16 cellular contexts compared by ENCODE assay signal in the genomic region with DNA sequence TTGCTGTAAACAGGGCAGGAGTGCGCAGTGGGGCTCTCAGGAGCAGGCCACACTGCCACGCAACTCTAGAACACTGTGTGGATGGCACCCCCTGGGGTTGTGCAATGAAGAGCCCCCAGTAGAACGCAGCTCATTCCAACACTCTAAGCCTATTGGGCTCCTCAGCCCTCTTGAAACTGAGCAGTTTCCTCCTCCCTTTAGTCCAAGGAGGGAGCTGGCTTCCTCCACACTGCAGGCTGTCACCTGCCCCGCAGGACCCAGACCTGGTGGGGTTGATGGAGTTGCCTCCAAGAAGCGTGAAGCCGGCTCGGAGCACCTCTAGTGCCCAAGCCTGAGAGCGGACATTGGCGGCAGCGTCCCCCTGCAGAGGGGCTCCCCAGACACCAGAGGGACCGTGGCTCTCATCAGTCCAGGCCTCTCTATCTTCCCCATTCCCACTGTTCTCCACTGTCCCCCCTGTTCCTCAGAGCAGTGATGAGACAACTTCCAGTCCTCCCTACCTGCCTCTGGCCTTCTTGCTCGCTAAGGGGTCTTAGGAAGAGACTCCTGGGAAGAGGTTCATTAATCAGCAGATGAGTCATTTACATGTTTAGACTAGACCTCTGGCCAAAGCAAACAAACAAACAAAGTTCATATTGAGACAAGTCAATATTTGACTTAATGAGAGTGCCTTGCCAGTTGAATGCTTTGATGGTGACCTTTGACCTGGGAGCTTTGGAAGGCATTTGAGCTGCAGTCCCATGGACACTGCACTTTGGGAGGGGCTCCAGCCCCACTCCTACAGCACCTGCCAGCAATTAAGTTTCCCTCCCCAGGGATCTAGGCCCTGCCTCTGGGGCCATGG.
DNase-seq lines count a peak whose midpoint lies in the region; ATAC-seq, FAIRE-seq and TF ChIP-seq lines count a peak whose summit lies in the region.
"Had no signal": no experiment of that assay in that cellular context is flagged by ENCODE, and none has a peak within 500 bp of the region (broad histone marks: within the 10 kb centered on the region; RNA-seq: fewer than 3 reads in every experiment).

No MANE protein-coding gene starts in this region.

- no peaks in the 10 kb centered on the region; the same call in 1 of the 2 replicates for H3K79me1 ChIP-seq in H1 (ENCODE audit: low read depth, low read length)
- H3K79me1 ChIP-seq in trophoblast cell (ENCODE audit: low read length): peaks cover 14% of the 10 kb centered on the region

- no peak for TF ChIP-seq POLR2A in H1 (IDR thresholded peaks at IDR 0.05; ENCODE audit: control extremely low read depth in 1 of 2, low read depth in 2 of 2, low read length in 2 of 2)

- 0 out of 8 replicates have a peak overlapping the region, but pooled peaks of 1 of the 4 experiments have one; percentile 30 for H3K4me3 ChIP-seq in H1 (ENCODE audit: extremely low read depth in 1 of 4, insufficient read depth in 2 of 4, low read depth in 3 of 4, low read length in 4 of 4)
- no peak overlapping the region for H3K4me3 ChIP-seq in trophoblast cell (ENCODE audit: low read depth, low read length)
- H3K4me3 ChIP-seq: ovary had no signal

- H4K12ac ChIP-seq in trophoblast cell (ENCODE audit: low read depth, low read length): no peak overlapping the region

- CTCF ChIA-PET in H1 (lab: Charles Lee; ENCODE audit: partially characterized antibody): interaction anchor here (0.7 to 2.0 kb wide), 20 partner anchors 8 to 219 kb away, joined by 3 to 6 read pairs (median 3); no protein-coding TSS in a partner anchor
- CTCF ChIA-PET in activated CD8-positive, alpha-beta T cell treated with anti-CD3 and anti-CD28 coated beads, Interleukin-2, amount 10 ng/mL, durations not matched to agents 7 days and 5 days (lab: Charles Lee): no interaction called here

- H3K23ac ChIP-seq in H1 (ENCODE audit: insufficient read length) (no peak overlapping the region), trophoblast cell (ENCODE audit: low read length) (no peak overlapping the region)

- H2BK12ac ChIP-seq in H1 (ENCODE audit: low read depth, low read length) (peak overlapping the region; percentile 96; the same call in 1 of the 2 replicates), trophoblast cell (ENCODE audit: low read length) (peak overlapping the region; percentile 88)

- H4K91ac ChIP-seq in H1 (replicated peaks; ENCODE audit: insufficient read length, low read length) (peak overlapping the region; percentile 44), trophoblast cell (ENCODE audit: low read depth, low read length) (peak overlapping the region; percentile 83)

- no peak for FAIRE-seq in H1 (lab: Jason Lieb, UNC)
- FAIRE-seq: frontal cortex, H54 had no signal

- H3K79me2 ChIP-seq in H1 (ENCODE audit: control insufficient read depth in 1 of 2, insufficient read depth in 2 of 2, low read length in 2 of 2): no peaks in the 10 kb centered on the region
- H3K79me2 ChIP-seq in trophoblast cell (ENCODE audit: control insufficient read depth, insufficient read depth, low read length, poor library complexity): peaks cover 2% of the 10 kb centered on the region

- peak overlapping the region; percentile 100 for H2BK15ac ChIP-seq in H1 (ENCODE audit: low read length)

- no peak for ATAC-seq in activated CD8-positive, alpha-beta T cell treated with anti-CD3 and anti-CD28 coated beads, Interleukin-2, amount 10 ng/mL, durations not matched to agents 7 days and 5 days
- no peak for ATAC-seq in HG02970 (IDR thresholded peaks at IDR 0.05; ENCODE audit: low FRiP score, unreplicated experiment)
- ATAC-seq: stimulated activated naive B cell treated with anti-CD40 and anti-IgM and Interleukin-4, amounts not matched to agents 10 μg/mL and 1 μg/mL and 100 μg/mL, for 72 hours had no signal

- H3K4ac ChIP-seq in H1 (replicated peaks; ENCODE audit: insufficient read length, low read depth, low read length) (peak overlapping the region; percentile 22), trophoblast cell (ENCODE audit: low read depth, low read length) (peak overlapping the region; percentile 13)

- H2AFZ ChIP-seq in H1 (ENCODE audit: low read length) (peak overlapping the region; percentile 95), trophoblast cell (ENCODE audit: insufficient read depth, low read length, poor library complexity) (no peak overlapping the region)

- 74% methylated on average over 12 of the region's 12 CpGs; no CpG with 5 or more reads in 1 of the 2 experiments for WGBS in H1 (ENCODE audit: extremely low coverage in 1 of 2, insufficient coverage in 1 of 2, insufficient read length in 1 of 2, insufficient replicate concordance in 2 of 2, low coverage in 1 of 2, low lambda C conversion rate in 2 of 2, missing lambda C conversion rate in 1 of 2), 2 experiments
- WGBS in trophoblast cell (ENCODE audit: extremely low coverage, insufficient coverage, insufficient read length): no CpG with 5 or more reads among the region's 12 CpGs

- H3K4me1 ChIP-seq in H1 (replicated peaks in 1 of 4; ENCODE audit: control insufficient read depth in 3 of 4, insufficient read depth in 4 of 4, low read length in 3 of 4): peaks cover 5 to 25% (median 14%) of the 10 kb centered on the region in 4 experiments
- H3K4me1 ChIP-seq in trophoblast cell (ENCODE audit: control insufficient read depth in 1 of 2, insufficient read depth in 2 of 2, low read length in 2 of 2): peaks cover 25 to 27% of the 10 kb centered on the region in 2 experiments

- H4K5ac ChIP-seq in H1 (ENCODE audit: insufficient read length, low read depth, low read length): peak overlapping the region; percentile 22

- H3K9me3 ChIP-seq in H1 (ENCODE audit: insufficient read depth in 2 of 2, low read depth in 1 of 2, low read length in 1 of 2): no peaks in the 10 kb centered on the region; a peak in 1 of 4 replicates
- H3K9me3 ChIP-seq in trophoblast cell (ENCODE audit: insufficient read depth, low read depth, low read length): no peaks in the 10 kb centered on the region
- H3K9me3 ChIP-seq: ovary had no signal

- no peak overlapping the region for H3K56ac ChIP-seq in H1 (replicated peaks; ENCODE audit: insufficient read length, low read depth, low read length)

- DNase-seq in DMS79 (lab: John Stamatoyannopoulos, UW) (peak; percentile 91), NCI-H2029 (lab: John Stamatoyannopoulos, UW) (peak; percentile 58), H1 (ENCODE audit: low read depth in 1 of 2, low spot score in 2 of 2) (no peak), trophoblast cell (no peak), GOT3 (lab: John Stamatoyannopoulos, UW) (no peak), activated gamma-delta T cell treated with Interleukin-2 at 50 U/mL for 16 hours (no peak)
- DNase-seq in activated CD8-positive, alpha-beta T cell treated with anti-CD3 and anti-CD28 coated beads, Interleukin-2, amount 10 ng/mL, durations not matched to agents 7 days and 5 days: no peak
- DNase-seq: activated T-cell treated with anti-CD3 and anti-CD28 coated beads for 4 hours; CD4-positive, alpha-beta memory T cell; Kasumi-1; SIG-M5; stimulated activated naive B cell treated with anti-CD40 and anti-IgM and Interleukin-4, amounts not matched to agents 10 μg/mL and 1 μg/mL and 100 μg/mL, for 72 hours had no signal

- H3K4me3 Mint-ChIP-seq in activated CD8-positive, alpha-beta T cell treated with anti-CD3 and anti-CD28 coated beads, Interleukin-2, amount 10 ng/mL, durations not matched to agents 7 days and 5 days: no peak overlapping the region
- H3K4me3 Mint-ChIP-seq: CD4-positive, alpha-beta memory T cell; stimulated activated naive B cell treated with anti-CD40 and anti-IgM and Interleukin-4, amounts not matched to agents 10 μg/mL and 1 μg/mL and 100 μg/mL, for 72 hours had no signal

- H4K8ac ChIP-seq in H1 (ENCODE audit: extremely low read depth, insufficient read depth, low read length) (no peak overlapping the region), trophoblast cell (ENCODE audit: low read depth, low read length) (peak overlapping the region; percentile 66)

- TF ChIP-seq CTCF in H1 (IDR thresholded peaks at IDR 0.05; ENCODE audit: control extremely low read depth in 1 of 3, insufficient read depth in 1 of 3, low read depth in 1 of 3, low read length in 3 of 3): peak; percentile 31 to 46 (median 46)

- H3K9me3 Mint-ChIP-seq in activated CD8-positive, alpha-beta T cell treated with anti-CD3 and anti-CD28 coated beads, Interleukin-2, amount 10 ng/mL, durations not matched to agents 7 days and 5 days (ENCODE audit: insufficient read depth): peaks cover 6% of the 10 kb centered on the region

- H2BK120ac ChIP-seq in H1 (replicated peaks; ENCODE audit: low read depth, low read length) (peak overlapping the region; percentile 8), trophoblast cell (ENCODE audit: insufficient read depth, low read length, poor library complexity) (peak overlapping the region; percentile 62)

- peaks cover 1% of the 10 kb centered on the region for H3K36me3 Mint-ChIP-seq in activated CD8-positive, alpha-beta T cell treated with anti-CD3 and anti-CD28 coated beads, Interleukin-2, amount 10 ng/mL, durations not matched to agents 7 days and 5 days (ENCODE audit: low read depth)

- no peaks in the 10 kb centered on the region for H4K20me1 ChIP-seq in H1 (replicated peaks in 1 of 2; ENCODE audit: control insufficient read depth in 1 of 2, insufficient read depth in 2 of 2, low read length in 2 of 2)

- H2AK5ac ChIP-seq in H1 (ENCODE audit: low read depth, low read length) (no peak overlapping the region), trophoblast cell (ENCODE audit: low read length) (peak overlapping the region; percentile 55)

- H3K27me3 Mint-ChIP-seq in activated CD8-positive, alpha-beta T cell treated with anti-CD3 and anti-CD28 coated beads, Interleukin-2, amount 10 ng/mL, durations not matched to agents 7 days and 5 days (ENCODE audit: low read depth): peaks cover 12% of the 10 kb centered on the region

- peaks cover 2% of the 10 kb centered on the region; the same call in 1 of the 2 replicates for H3K23me2 ChIP-seq in H1 (ENCODE audit: low read depth, low read length)

- H3K27me3 ChIP-seq in H1 (replicated peaks in 1 of 4; ENCODE audit: control insufficient read depth in 3 of 4, extremely low read depth in 1 of 4, insufficient read depth in 3 of 4, low read length in 3 of 4): no peaks in the 10 kb centered on the region
- no peaks in the 10 kb centered on the region for H3K27me3 ChIP-seq in trophoblast cell (ENCODE audit: insufficient read depth, low read length)
- H3K27me3 ChIP-seq: ovary had no signal

- peak overlapping the region in 1 of 4 experiments; percentile 43; a peak in 2 of 7 replicates for H3K9ac ChIP-seq in H1 (replicated peaks in 1 of 4; ENCODE audit: extremely low read depth in 1 of 4, low read depth in 3 of 4, low read length in 3 of 4)
- H3K9ac ChIP-seq in trophoblast cell (ENCODE audit: low read length): no peak overlapping the region

- H2BK20ac ChIP-seq in H1 (ENCODE audit: low read length): 0 out of 2 replicates have a peak overlapping the region, but pooled peaks have one; percentile 86

- H3K36me3 ChIP-seq in H1 (ENCODE audit: control insufficient read depth in 2 of 4, insufficient read depth in 4 of 4, low read length in 3 of 4): no peaks in the 10 kb centered on the region
- no peaks in the 10 kb centered on the region for H3K36me3 ChIP-seq in trophoblast cell (ENCODE audit: control insufficient read depth in 1 of 2, insufficient read depth in 2 of 2, low read length in 2 of 2)
- H3K36me3 ChIP-seq: ovary had no signal

- no peak overlapping the region for H3K27ac ChIP-seq in H1 (ENCODE audit: low read depth, low read length)
- H3K27ac ChIP-seq in trophoblast cell (ENCODE audit: low read depth, low read length): peak overlapping the region; percentile 38
- H3K27ac ChIP-seq: ovary had no signal

- peaks cover 9% of the 10 kb centered on the region for H3K4me1 Mint-ChIP-seq in activated CD8-positive, alpha-beta T cell treated with anti-CD3 and anti-CD28 coated beads, Interleukin-2, amount 10 ng/mL, durations not matched to agents 7 days and 5 days (ENCODE audit: low read depth)
- H3K4me1 Mint-ChIP-seq: CD4-positive, alpha-beta memory T cell; stimulated activated naive B cell treated with anti-CD40 and anti-IgM and Interleukin-4, amounts not matched to agents 10 μg/mL and 1 μg/mL and 100 μg/mL, for 72 hours had no signal

- peak overlapping the region; percentile 91 for H3K18ac ChIP-seq in H1 (ENCODE audit: extremely low read depth, low read length)
- H3K18ac ChIP-seq in trophoblast cell (ENCODE audit: low read length): peak overlapping the region; percentile 65

- H3K4me2 ChIP-seq in H1 (ENCODE audit: insufficient read depth in 1 of 2, low read depth in 2 of 2, low read length in 2 of 2): peak overlapping the region; percentile 52 to 57
- H3K4me2 ChIP-seq in trophoblast cell (ENCODE audit: low read length): no peak overlapping the region

- TF ChIP-seq RAD21 in H1 (IDR thresholded peaks at IDR 0.05 in 1 of 2, conservative IDR thresholded peaks at IDR 0.05 in 1 of 2; ENCODE audit: low read depth in 2 of 2, low read length in 2 of 2): no peak; a peak in 1 of 4 replicates

- H3K27ac Mint-ChIP-seq in activated CD8-positive, alpha-beta T cell treated with anti-CD3 and anti-CD28 coated beads, Interleukin-2, amount 10 ng/mL, durations not matched to agents 7 days and 5 days: no peak overlapping the region
- H3K27ac Mint-ChIP-seq: CD4-positive, alpha-beta memory T cell; stimulated activated naive B cell treated with anti-CD40 and anti-IgM and Interleukin-4, amounts not matched to agents 10 μg/mL and 1 μg/mL and 100 μg/mL, for 72 hours had no signal

- H2BK5ac ChIP-seq in H1 (ENCODE audit: low read depth, low read length): peak overlapping the region; percentile 76; the same call in 1 of the 2 replicates
- H2BK5ac ChIP-seq in trophoblast cell (ENCODE audit: low read depth, low read length, poor library complexity): peak overlapping the region; percentile 66

- no peak for TF ChIP-seq EP300 in H1 (IDR thresholded peaks at IDR 0.05; ENCODE audit: borderline replicate concordance in 1 of 2, low read depth in 2 of 2, low read length in 2 of 2)

- POLR2A ChIA-PET in H1 (lab: Charles Lee; ENCODE audit: partially characterized antibody): interaction anchor here (0.7 to 1.8 kb wide), 7 partner anchors 8 to 86 kb away, joined by 3 to 5 read pairs (median 4); no protein-coding TSS in a partner anchor
- POLR2A ChIA-PET in activated CD8-positive, alpha-beta T cell treated with anti-CD3 and anti-CD28 coated beads, Interleukin-2, amount 10 ng/mL, durations not matched to agents 7 days and 5 days (lab: Charles Lee): no interaction called here

- H3K14ac ChIP-seq in H1 (ENCODE audit: insufficient read length): no peak overlapping the region
- peak overlapping the region; percentile 70 for H3K14ac ChIP-seq in trophoblast cell (ENCODE audit: low read length)

Comparison
In these comparisons a context has a peak if more than half of its experiments do, and no peak if none do; other contexts are left out.
1. DNase-seq: peak in DMS79 (single experiment) and NCI-H2029 (single experiment); none in H1 (0 of 2), trophoblast cell (0 of 2), activated CD8-positive, alpha-beta T cell treated with anti-CD3 and anti-CD28 coated beads, Interleukin-2, amount 10 ng/mL, durations not matched to agents 7 days and 5 days (single experiment), GOT3 (single experiment) and activated gamma-delta T cell treated with Interleukin-2 at 50 U/mL for 16 hours (single experiment).